8 cellular contexts compared by ENCODE assay signal in the genomic region with DNA sequence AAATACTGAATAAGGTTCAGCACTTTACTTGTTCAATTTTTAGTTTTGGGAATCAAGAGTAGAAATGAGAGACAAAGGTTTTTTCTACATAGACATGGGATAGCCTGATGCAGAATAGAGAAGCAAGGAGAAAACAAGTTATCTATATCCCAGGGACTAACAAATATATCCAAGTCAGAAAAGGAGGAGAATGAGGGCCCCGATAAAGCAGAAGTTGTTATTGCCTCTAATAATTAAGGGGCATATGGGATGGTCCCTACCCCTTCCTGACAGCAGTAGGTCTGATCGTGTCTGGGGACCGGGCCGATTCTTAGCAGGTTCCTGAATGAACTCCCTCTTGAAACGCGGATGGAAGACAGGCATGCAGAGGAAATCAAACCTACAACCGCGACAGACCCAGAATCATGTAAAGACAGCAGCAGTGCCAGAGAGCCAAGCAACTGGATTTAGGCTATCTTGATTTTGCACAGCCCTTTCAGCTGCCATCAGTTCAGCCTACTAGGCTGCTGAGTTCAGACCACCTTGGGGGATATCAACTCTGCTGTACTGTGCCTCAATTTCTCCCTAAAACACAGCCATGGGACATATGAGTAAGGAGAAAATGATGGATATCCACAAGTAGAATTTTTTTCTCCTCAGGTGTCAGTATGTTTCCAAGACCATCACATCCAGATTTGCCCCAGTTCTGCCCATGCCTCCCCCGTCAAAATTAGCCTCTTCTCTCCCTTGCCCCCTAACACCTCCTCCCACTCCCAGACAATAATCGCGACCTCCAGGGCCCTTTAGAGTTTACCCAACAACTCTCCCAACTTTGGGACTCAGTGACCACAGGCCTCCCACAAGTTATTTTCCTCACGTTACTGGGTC. TPM values are rescaled to one million over a fixed set of nuclear protein-coding genes. Genes with fewer than 3 reads are reported as not detected.
A peak's percentile ranks its signal among the peaks of the same experiment; 100 is the strongest.
DNase-seq lines count a peak whose midpoint lies in the region; ATAC-seq and TF ChIP-seq lines count a peak whose summit lies in the region.

No MANE protein-coding gene starts in this region.

- peak overlapping the region; percentile 50 for H3K4ac ChIP-seq in trophoblast cell (ENCODE audit: low read depth, low read length)

- H3K4me1 Mint-ChIP-seq in T-cell, result peaks cover 5 to 19% (median 11%) of the 10 kb centered on the region in 3 donors

- no peak overlapping the region for H3K23ac ChIP-seq in trophoblast cell (ENCODE audit: low read length)

- H3K79me2 ChIP-seq in OCI-LY3 (ENCODE audit: low read length) (peaks cover 29% of the 10 kb centered on the region), trophoblast cell (ENCODE audit: control insufficient read depth, insufficient read depth, low read length, poor library complexity) (peaks cover 8% of the 10 kb centered on the region)

- peak overlapping the region; percentile 92 for H4K8ac ChIP-seq in trophoblast cell (ENCODE audit: low read depth, low read length)

- no peak overlapping the region for H3K27ac Mint-ChIP-seq in T-cell

- H3K4me2 ChIP-seq in OCI-LY3 (ENCODE audit: low read length), result peak overlapping the region; percentile 90
- peak overlapping the region; percentile 70 for H3K4me2 ChIP-seq in trophoblast cell (ENCODE audit: low read length)

- no peak for TF ChIP-seq CTCF in OCI-LY3 (IDR thresholded peaks at IDR 0.05; ENCODE audit: low read depth, low read length)

- H3K14ac ChIP-seq in trophoblast cell (ENCODE audit: low read length), result peak overlapping the region; percentile 96

- H3K36me3 ChIP-seq in ES-I3 (ENCODE audit: insufficient read depth, low read length) (peaks cover 26% of the 10 kb centered on the region), OCI-LY3 (replicated peaks; ENCODE audit: low read depth, low read length) (peaks cover 24% of the 10 kb centered on the region), esophagus (ENCODE audit: control insufficient read depth in 2 of 2, insufficient read depth in 2 of 2, low read length in 1 of 2) (peaks cover 8 to 13% of the 10 kb centered on the region in 2 donors), trophoblast cell (ENCODE audit: control insufficient read depth in 1 of 2, insufficient read depth in 2 of 2, low read length in 2 of 2) (peaks cover 16 to 22% of the 10 kb centered on the region in 2 experiments)

- peaks cover 26% of the 10 kb centered on the region for H3K36me3 Mint-ChIP-seq in T-cell

- H2AFZ ChIP-seq in OCI-LY3 (ENCODE audit: low read depth, low read length), result peak overlapping the region; percentile 67
- H2AFZ ChIP-seq in trophoblast cell (ENCODE audit: insufficient read depth, low read length, poor library complexity), result peak overlapping the region; percentile 96

- H2BK5ac ChIP-seq in trophoblast cell (ENCODE audit: low read depth, low read length, poor library complexity), result peak overlapping the region; percentile 89

- no peak overlapping the region for H2BK12ac ChIP-seq in trophoblast cell (ENCODE audit: low read length)

- CTCF ChIA-PET in T-cell (lab: Charles Lee), result interaction anchor here (0.6 to 3.5 kb wide), 24 partner anchors 9 to 392 kb away, joined by 3 to 50 read pairs (median 4); a partner anchor contains a TSS

- H3K9me3 ChIP-seq in ES-I3 (ENCODE audit: control insufficient read depth, insufficient read depth, low read length) (no peaks in the 10 kb centered on the region), OCI-LY3 (ENCODE audit: insufficient read depth, low read length) (no peaks in the 10 kb centered on the region), esophagus (ENCODE audit: control insufficient read depth in 2 of 2, insufficient read depth in 1 of 2, low read depth in 1 of 2, low read length in 1 of 2) (no peaks in the 10 kb centered on the region), trophoblast cell (ENCODE audit: insufficient read depth, low read depth, low read length) (no peaks in the 10 kb centered on the region)

- WGBS in esophagus, 2 donors, result 12 to 14% methylated on average over 12 of the region's 12 CpGs
- no CpG with 5 or more reads among the region's 12 CpGs for WGBS in trophoblast cell (ENCODE audit: extremely low coverage, insufficient coverage, insufficient read length)

- H3K9ac ChIP-seq in ES-I3 (ENCODE audit: low read depth, low read length), result peak overlapping the region; percentile 83
- peak overlapping the region; percentile 92 for H3K9ac ChIP-seq in OCI-LY3 (ENCODE audit: low read length)
- H3K9ac ChIP-seq in trophoblast cell (ENCODE audit: low read length), result peak overlapping the region; percentile 84

- H3K27me3 Mint-ChIP-seq in T-cell, result no peaks in the 10 kb centered on the region

- H2AK5ac ChIP-seq in trophoblast cell (ENCODE audit: low read length), result peak overlapping the region; percentile 77

- H3K27ac ChIP-seq in OCI-LY3 (ENCODE audit: low read length) (peak overlapping the region; percentile 67), esophagus (ENCODE audit: low read depth in 2 of 2, low read length in 1 of 2) (peak overlapping the region; percentile 94 to 99), trophoblast cell (ENCODE audit: low read depth, low read length) (no peak overlapping the region)

- H3K18ac ChIP-seq in trophoblast cell (ENCODE audit: low read length), result peak overlapping the region; percentile 28

- POLR2A ChIA-PET in T-cell (lab: Charles Lee), result interaction anchor here (0.6 to 4.4 kb wide), 6 partner anchors 9 to 339 kb away, joined by 3 to 48 read pairs (median 4); a partner anchor contains a TSS

- H4K20me1 ChIP-seq in OCI-LY3 (ENCODE audit: insufficient read depth, low read length), result no peaks in the 10 kb centered on the region

- H4K12ac ChIP-seq in trophoblast cell (ENCODE audit: low read depth, low read length), result peak overlapping the region; percentile 63

- H3K4me3 ChIP-seq in OCI-LY3 (ENCODE audit: low read length) (peak overlapping the region; percentile 94), esophagus (ENCODE audit: low read depth in 1 of 2, low read length in 2 of 2) (peak overlapping the region; percentile 94 to 98), trophoblast cell (ENCODE audit: low read depth, low read length) (peak overlapping the region; percentile 100)

- no peaks in the 10 kb centered on the region for H3K9me3 Mint-ChIP-seq in T-cell

- H3K4me3 Mint-ChIP-seq in T-cell, result no peak overlapping the region

- ATAC-seq in T-cell (replicated peaks in 1 of 4) (no peak), GM18519 (IDR thresholded peaks at IDR 0.05; ENCODE audit: low FRiP score, unreplicated experiment) (no peak)

- H3K27me3 ChIP-seq in OCI-LY3 (ENCODE audit: low read depth, low read length), result no peaks in the 10 kb centered on the region
- no peaks in the 10 kb centered on the region for H3K27me3 ChIP-seq in esophagus (ENCODE audit: control insufficient read depth in 1 of 2, insufficient read depth in 2 of 2, low read length in 2 of 2)
- H3K27me3 ChIP-seq in trophoblast cell (ENCODE audit: insufficient read depth, low read length), result no peaks in the 10 kb centered on the region

- no peak for DNase-seq in trophoblast cell
- DNase-seq in T-cell, result no peak
- no peak for DNase-seq in effector CD4-positive, alpha-beta T cell
- no peak for DNase-seq in stimulated activated CD4-positive, alpha-beta T cell treated with anti-CD3 and anti-CD28 coated beads, Interleukin-1b, Interleukin-23, amount 100 ng/mL, for 48 hours

- H4K91ac ChIP-seq in trophoblast cell (ENCODE audit: low read depth, low read length), result peak overlapping the region; percentile 88

- H3K79me1 ChIP-seq in trophoblast cell (ENCODE audit: low read length), result peaks cover 6% of the 10 kb centered on the region

- H2BK120ac ChIP-seq in trophoblast cell (ENCODE audit: insufficient read depth, low read length, poor library complexity), result peak overlapping the region; percentile 83

- H3K4me1 ChIP-seq in ES-I3 (ENCODE audit: insufficient read depth, low read length) (peaks cover 8% of the 10 kb centered on the region), OCI-LY3 (ENCODE audit: low read length) (peaks cover 20% of the 10 kb centered on the region), esophagus (ENCODE audit: control insufficient read depth in 2 of 2, insufficient read depth in 2 of 2, low read length in 1 of 2) (no peaks in the 10 kb centered on the region), trophoblast cell (ENCODE audit: control insufficient read depth in 1 of 2, insufficient read depth in 2 of 2, low read length in 2 of 2) (peaks cover 4 to 6% of the 10 kb centered on the region in 2 experiments)

RNA-seq across cellular contexts. Expression of a gene that starts 0.7 kb away (rescaled TPM):
- polyA plus RNA-seq in esophagus, result 10 to 100 TPM; 31.4 to 47.1 TPM
- 58.2 and 61.0 TPM in 2 replicates for polyA plus RNA-seq in trophoblast cell (2013)
- 10 to 100 TPM; 17.7 to 45.3 (median 37.5) TPM for total RNA-seq in T-cell

RNA-seq across cellular contexts. Expression of a gene that starts 9.5 kb away (rescaled TPM):
- polyA plus RNA-seq in esophagus, result 10 to 100 TPM; 21.2 to 35.8 TPM
- polyA plus RNA-seq in trophoblast cell (2013), result 58.8 and 61.4 TPM in 2 replicates
- 100 to 1,000 TPM in 1 of 5 donors, 10 to 100 TPM in 4; 88.7 to 102 (median 94.7) TPM for total RNA-seq in T-cell

RNA-seq across cellular contexts. Expression of a gene that starts 28.4 kb away (rescaled TPM):
- 10 to 100 TPM; 17.0 to 23.5 TPM for polyA plus RNA-seq in esophagus
- polyA plus RNA-seq in trophoblast cell (2013), result 29.6 and 29.8 TPM in 2 replicates
- total RNA-seq in T-cell, result 10 to 100 TPM; 19.2 to 37.1 (median 23.8) TPM

RNA-seq across cellular contexts. Expression of a gene that starts 45.4 kb away (rescaled TPM):
- polyA plus RNA-seq in esophagus, result 1 to 10 TPM in 1 of 2 donors, under 1 TPM in 1; 0.31 to 1.1 TPM
- 0.72 and 0.82 TPM in 2 replicates for polyA plus RNA-seq in trophoblast cell (2013)
- total RNA-seq in T-cell, result 10 to 100 TPM in 1 of 5 donors, 1 to 10 TPM in 4; 4.1 to 10.6 (median 6.2) TPM

RNA-seq across cellular contexts. Expression of a gene that starts 53.9 kb away (rescaled TPM):
- 10 to 100 TPM; 16.5 to 19.7 TPM for polyA plus RNA-seq in esophagus
- polyA plus RNA-seq in trophoblast cell (2013), result 24.6 and 25.3 TPM in 2 replicates
- total RNA-seq in T-cell, result 1 to 10 TPM; 1.8 to 3.1 (median 2.4) TPM
